24 cellular contexts compared by ENCODE assay signal in genomic region chr4:100278567-100278966, GRCh38.
DNase-seq lines count a peak whose midpoint lies in the region; ATAC-seq, FAIRE-seq and TF ChIP-seq lines count a peak whose summit lies in the region.
"Had no signal": no experiment of that assay in that cellular context is flagged by ENCODE, and none has a peak within 500 bp of the region (broad histone marks: within the 10 kb centered on the region; RNA-seq: fewer than 3 reads in every experiment).

No MANE protein-coding gene starts in this region.

- FAIRE-seq in bronchial epithelial cell (lab: Jason Lieb, UNC) = no peak
- FAIRE-seq: A549, D721Med, GM12878, GM18507, HepG2 had no signal

- H3K4me3 ChIP-seq in bronchial epithelial cell (ENCODE audit: low read depth, low read length) (no peak overlapping the region), kidney epithelial cell (ENCODE audit: low read depth, low read length) (no peak overlapping the region), tibial artery (no peak overlapping the region)
- H3K4me3 ChIP-seq: A549, GM12878 had no signal

- no peaks in the 10 kb centered on the region for H3K9me3 ChIP-seq in tibial artery
- H3K9me3 ChIP-seq: A549, Caco-2 had no signal

- H3K27me3 ChIP-seq in bronchial epithelial cell (ENCODE audit: control insufficient read depth, insufficient read depth, low read length) (no peaks in the 10 kb centered on the region), kidney epithelial cell (ENCODE audit: control insufficient read depth, insufficient read depth, low read length) (no peaks in the 10 kb centered on the region), tibial artery (no peaks in the 10 kb centered on the region)

- DNase-seq in DMS53 (lab: John Stamatoyannopoulos, UW) (peak; percentile 79), M059J (ENCODE audit: low read depth) (peak; percentile 20), bronchial epithelial cell (ENCODE audit: low read depth) (peak; percentile 35), kidney epithelial cell (ENCODE audit: low read depth) (peak; percentile 38), inferior parietal cortex (ENCODE audit: extremely low spot score) (no peak), GM20000 (ENCODE audit: low spot score) (no peak), tibial artery (no peak)
- DNase-seq: AML-193; Caco-2; CD4-positive, alpha-beta T cell; DMS79 treated with DMSO at 0.1 percent for 48 hours; EL; GOT3; H7; HFFc6 had no signal

- intact Hi-C loops in tibial artery (cut with DNase I; ENCODE audit: low total_unique reads) = no loop called here

- H3K36me3 ChIP-seq in bronchial epithelial cell (ENCODE audit: control insufficient read depth, insufficient read depth, low read length) (no peaks in the 10 kb centered on the region), kidney epithelial cell (ENCODE audit: control insufficient read depth, insufficient read depth, low read length) (no peaks in the 10 kb centered on the region), tibial artery (no peaks in the 10 kb centered on the region)

- no peak overlapping the region for H3K27ac ChIP-seq in tibial artery
- H3K27ac ChIP-seq: 22Rv1, A549, C4-2B had no signal

- ATAC-seq in GM18498 (IDR thresholded peaks at IDR 0.05; ENCODE audit: unreplicated experiment) = no peak
- ATAC-seq: A549, GM12878, HCT116, HepG2 had no signal

- H3K4me1 ChIP-seq in tibial artery = no peaks in the 10 kb centered on the region
- H3K4me1 ChIP-seq: A549, Caco-2 had no signal

- TF ChIP-seq CTCF in bronchial epithelial cell (IDR thresholded peaks at IDR 0.05; ENCODE audit: insufficient read depth, low read length, severe bottlenecking) (no peak), kidney epithelial cell (IDR thresholded peaks at IDR 0.05; ENCODE audit: insufficient read depth, low read length, poor library complexity, severe bottlenecking) (no peak), GM20000 (IDR thresholded peaks at IDR 0.05; ENCODE audit: extremely low read depth, missing control alignments) (no peak), tibial artery (IDR thresholded peaks at IDR 0.05) (no peak)

Comparison
In these comparisons a context has a peak if more than half of its experiments do, and no peak if none do; other contexts are left out.
1. DNase-seq: peak in DMS53 (single experiment), M059J (single experiment), bronchial epithelial cell (single experiment) and kidney epithelial cell (single experiment); none in inferior parietal cortex (single experiment), GM20000 (single experiment) and tibial artery (0 of 2).